Comparison of ENCODE assay signal across 22 cellular contexts in genomic region chr1:44256762-44257554, GRCh38. TPM values are rescaled to one million over a fixed set of nuclear protein-coding genes. Genes with fewer than 3 reads are reported as not detected.
A peak's percentile ranks its signal among the peaks of the same experiment; 100 is the strongest.
DNase-seq lines count a peak whose midpoint lies in the region; ATAC-seq, FAIRE-seq and TF ChIP-seq lines count a peak whose summit lies in the region.
"Had no signal": no experiment of that assay in that cellular context is flagged by ENCODE, and none has a peak within 500 bp of the region (broad histone marks: within the 10 kb centered on the region; RNA-seq: fewer than 3 reads in every experiment).

No MANE protein-coding gene starts in this region.

- POLR2A ChIA-PET in K562 (lab: Yijun Ruan, JAX) = interaction anchor here (0.6 to 2.6 kb wide), 8 partner anchors 10 to 51 kb away, joined by 3 to 12 read pairs (median 4); no protein-coding TSS in a partner anchor

- no peak for TF ChIP-seq EP300 in K562 (IDR thresholded peaks at IDR 0.05; ENCODE audit: low read length)

- peaks cover 0 to 12% of the 10 kb centered on the region in 2 experiments; a peak in 3 of 5 replicates for H3K4me1 ChIP-seq in K562 (replicated peaks in 1 of 2; ENCODE audit: control insufficient read depth in 2 of 2, insufficient read depth in 2 of 2, low read length in 2 of 2)

- peak; percentile 34; the same call in 1 of the 3 replicates for ATAC-seq in K562
- ATAC-seq in HG03565 (IDR thresholded peaks at IDR 0.05; ENCODE audit: unreplicated experiment) = no peak
- ATAC-seq: GM12878, Panc1, T-cell had no signal

- no TSS peak for BruUV-seq in K562 (replicated peaks; lab: Mats Ljungman, UMichigan)

- peak; percentile 65 for DNase-seq in D341Med (ENCODE audit: low spot score)
- DNase-seq in NCI-H146 (lab: John Stamatoyannopoulos, UW) = peak; percentile 78
- peak; percentile 74 for DNase-seq in NCI-H82 (lab: John Stamatoyannopoulos, UW)
- no peak for DNase-seq in K562 (ENCODE audit: extremely low read depth in 1 of 4, low spot score in 3 of 4)
- no peak for DNase-seq in activated CD4-positive, alpha-beta T cell treated with anti-CD3 and anti-CD28 coated beads for 4 hours
- DNase-seq in COLO668 (lab: John Stamatoyannopoulos, UW; ENCODE audit: unreplicated experiment) = no peak
- DNase-seq: AML-193, C1 segment of cervical spinal cord, DMS 273 treated with DMSO at 0.1 percent for 48 hours, DMS79 treated with DMSO at 0.1 percent for 48 hours, GM23248, NCI-H1105 treated with DMSO at 0.1 percent for 48 hours, NCI-H1930, NCI-H345, SIG-M5, T-cell had no signal

- TF ChIP-seq CTCF in K562 (IDR thresholded peaks at IDR 0.05 in 2 of 3, conservative IDR thresholded peaks at IDR 0.05 in 1 of 3; ENCODE audit: insufficient read depth in 2 of 3, low read depth in 1 of 3, low read length in 3 of 3) = no peak

- TF ChIP-seq RAD21 in K562 (CRISPR knock-in tag; conservative IDR thresholded peaks at IDR 0.05 in 1 of 2, IDR thresholded peaks at IDR 0.05 in 1 of 2) = no peak

- no peak for TF ChIP-seq POLR2A in K562 (conservative IDR thresholded peaks at IDR 0.05)

- H3K4me2 ChIP-seq in K562 (ENCODE audit: insufficient read depth, low read length) = no peak overlapping the region
- H3K4me2 ChIP-seq: KMS-11 had no signal

- H4K20me1 ChIP-seq in K562 (replicated peaks; ENCODE audit: control insufficient read depth, insufficient read depth, low read length) = 0 out of 2 replicates have a peak, but pooled peaks cover 6% of the 10 kb centered on the region

- in situ Hi-C loops in K562 (cut with MboI) = no loop called here

- H3K36me3 ChIP-seq in K562 (ENCODE audit: control insufficient read depth, insufficient read depth, low read length) = peaks cover 6% of the 10 kb centered on the region; the same call in 2 of the 3 replicates
- H3K36me3 ChIP-seq: HAP-1 had no signal

- CTCF ChIA-PET in K562 (lab: Yijun Ruan, JAX; ENCODE audit: low intra/inter-chr PET ratio) = no interaction called here

- no peak overlapping the region for H3K4me3 ChIP-seq in K562
- H3K4me3 ChIP-seq: GM12878, GM23248, HAP-1 had no signal

- H3K9me1 ChIP-seq in K562 (ENCODE audit: control insufficient read depth, insufficient read depth, low read length) = no peaks in the 10 kb centered on the region

- intact Hi-C loops in K562 (cut with micrococcal nuclease) = no loop called here

- H3K79me2 ChIP-seq in K562 (ENCODE audit: control insufficient read depth, insufficient read depth, low read length) = no peaks in the 10 kb centered on the region

- WGBS in K562 (ENCODE audit: insufficient coverage, low coverage, missing lambda C conversion rate) = 62% methylated on average over 9 of the region's 10 CpGs

- H3K9ac ChIP-seq in K562 (ENCODE audit: insufficient read depth in 1 of 2, low read depth in 2 of 2, low read length in 2 of 2) = peak overlapping the region in 1 of 2 experiments; percentile 44; a peak in 2 of 4 replicates
- H3K9ac ChIP-seq: GM23248, KMS-11 had no signal

- H2AFZ ChIP-seq in K562 (ENCODE audit: low read depth, low read length) = no peak overlapping the region
- H2AFZ ChIP-seq: GM23248 had no signal

- no peak for FAIRE-seq in K562 (lab: Jason Lieb, UNC)
- FAIRE-seq: GM12878, HTR-8/SVneo had no signal

- no peaks in the 10 kb centered on the region for H3K9me3 ChIP-seq in K562 (replicated peaks; ENCODE audit: control insufficient read depth, insufficient read depth, low read depth, low read length)
- H3K9me3 ChIP-seq: HAP-1 had no signal

- H3K27ac ChIP-seq in K562 (ENCODE audit: extremely low read depth, low read depth, low read length) = no peak overlapping the region
- H3K27ac ChIP-seq: GM23248, KMS-11 had no signal

- no peaks in the 10 kb centered on the region for H3K27me3 ChIP-seq in K562 (ENCODE audit: control insufficient read depth in 2 of 2, insufficient read depth in 2 of 2, low read length in 2 of 2)

TF ChIP-seq in K562, 482 proteins besides CTCF, POLR2A, EP300 and RAD21:
- TF ChIP-seq TAF9B (IDR thresholded peaks at IDR 0.05; ENCODE audit: partially characterized antibody) = no peak
- no peak for TF ChIP-seq NFRKB (IDR thresholded peaks at IDR 0.05; ENCODE audit: low read depth)
- no peak for TF ChIP-seq ETV5 (CRISPR knock-in tag; IDR thresholded peaks at IDR 0.05; ENCODE audit: low read depth)

RNA-seq across cellular contexts. Expression of gene DMAP1, which starts 43.7 kb away (rescaled TPM):
- 75.0 and 118 TPM in 2 replicates for total RNA-seq in K562 (2011; cell fraction: chromatin; rRNA removed; ENCODE audit: low replicate concordance)
- total RNA-seq in K562 (2011; cell fraction: nucleolus; rRNA removed) = 96.1 and 101 TPM in 2 replicates
- 70.1 and 80.1 TPM in 2 replicates for total RNA-seq in K562 (2011; cell fraction: nucleoplasm; rRNA removed)
- total RNA-seq in K562 (2014; rRNA removed) = 51.2 and 52.3 TPM in 2 replicates
- total RNA-seq in K562 (2014; rRNA removed; fragmentation: Illumina TruSeq; extraction: Trizol) = 11.5 and 14.2 TPM in 2 replicates
- 20.2 and 25.1 TPM in 2 replicates for total RNA-seq in K562 (2015; rRNA removed; fragmentation: Illumina TruSeq; extraction: Trizol)
- total RNA-seq in K562 (2021) = 38.0 and 38.6 TPM in 2 replicates
- 30.3 and 39.4 TPM in 2 replicates for polyA plus RNA-seq in K562 (2011; rRNA removed)
- 36.6 and 44.1 TPM in 2 replicates for polyA plus RNA-seq in K562 (2011; cell fraction: cytosol; rRNA removed)
- polyA plus RNA-seq in K562 (2011; cell fraction: nucleus; rRNA removed) = 138 and 153 TPM in 2 replicates
- polyA plus RNA-seq in K562 (2012) = 33.2 and 39.0 TPM in 2 replicates
- polyA plus RNA-seq in K562 (2014; fragmentation: Illumina TruSeq; extraction: Trizol) = 34.8 and 37.0 TPM in 2 replicates
- polyA plus RNA-seq in K562 (2014; fragmentation: Nextera tagmentation; extraction: Ambion mirVana) = 1 to 10 TPM; 1.5 to 4.0 TPM
- polyA plus RNA-seq in K562 (2014; rRNA removed) = 50.3 and 54.0 TPM in 2 replicates
- 32.6 and 36.3 TPM in 2 replicates for polyA minus RNA-seq in K562 (2011; rRNA and poly(A)+ RNA removed)
- polyA minus RNA-seq in K562 (2011; cell fraction: cytosol; rRNA and poly(A)+ RNA removed) = 18.4 and 29.8 TPM in 2 replicates
- 36.8 and 54.3 TPM in 2 replicates for polyA minus RNA-seq in K562 (2011; cell fraction: nucleus; rRNA and poly(A)+ RNA removed)

Comparison
In these comparisons a context has a peak if more than half of its experiments do, and no peak if none do; other contexts are left out.
1. DNase-seq: peak in D341Med (single experiment), NCI-H146 (single experiment) and NCI-H82 (single experiment); none in K562 (0 of 4), activated CD4-positive, alpha-beta T cell treated with anti-CD3 and anti-CD28 coated beads for 4 hours (0 of 2) and COLO668 (single experiment).